Comparison of ENCODE assay signal across 8 cellular contexts in the genomic region with DNA sequence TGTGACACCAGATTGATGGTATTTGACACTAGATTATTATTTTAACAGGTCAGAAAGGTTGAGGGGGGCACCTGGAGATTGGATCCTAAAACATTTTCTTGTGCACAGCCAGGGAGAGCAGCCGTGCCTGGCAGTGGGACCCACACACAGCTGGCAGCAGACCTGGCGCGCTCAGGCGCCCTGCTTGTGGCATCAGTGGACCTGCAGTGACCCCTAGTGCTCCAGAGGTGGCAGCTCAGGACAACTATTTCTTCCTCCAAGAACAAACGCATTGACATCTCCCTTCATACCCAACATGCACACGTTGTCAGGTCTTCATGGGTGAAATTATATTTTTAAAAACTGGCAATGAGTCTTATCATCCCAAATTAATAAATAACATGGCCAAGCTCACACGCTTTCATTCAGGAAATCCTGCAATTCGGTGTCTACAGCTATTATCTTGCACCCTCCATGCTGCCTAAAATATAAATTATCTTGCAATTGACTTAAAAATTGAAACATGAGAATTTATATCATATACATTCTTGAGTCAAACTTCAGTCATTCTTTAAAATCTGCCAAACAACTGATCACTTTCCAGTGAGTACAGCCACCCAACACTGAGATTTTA. TPM values are rescaled to one million over a fixed set of nuclear protein-coding genes. Genes with fewer than 3 reads are reported as not detected.
A peak's percentile ranks its signal among the peaks of the same experiment; 100 is the strongest.
DNase-seq lines count a peak whose midpoint lies in the region; ATAC-seq and TF ChIP-seq lines count a peak whose summit lies in the region.

No MANE protein-coding gene starts in this region.

- TF ChIP-seq POLR2A in stomach (IDR thresholded peaks at IDR 0.05): no peak

- peaks cover 0 to 5% (median 0%) of the 10 kb centered on the region in 4 donors for H3K4me1 ChIP-seq in stomach

- TF ChIP-seq EP300 in stomach (IDR thresholded peaks at IDR 0.05): no peak

- intact Hi-C loops in stomach (cut with DNase I; ENCODE audit: low total_unique reads): loop anchor here (5.0 kb wide), 2 partner anchors 939 to 1129 kb away; no protein-coding TSS in a partner anchor

- no peaks in the 10 kb centered on the region for H3K36me3 ChIP-seq in stomach

- H3K27me3 ChIP-seq in stomach: peaks cover 0 to 30% (median 0%) of the 10 kb centered on the region in 3 donors

- WGBS in stomach, 5 donors: 5 to 7% (median 5%) methylated on average over 8 of the region's 8 CpGs

- peak in 5 of 7 experiments; percentile 46 to 78 (median 58) for TF ChIP-seq CTCF in stomach (IDR thresholded peaks at IDR 0.05)

- H3K27me3 Mint-ChIP-seq in activated naive CD8-positive, alpha-beta T cell treated with anti-CD3 and anti-CD28 coated beads for 36 hours: peaks cover 8% of the 10 kb centered on the region
- H3K27me3 Mint-ChIP-seq in immature natural killer cell (ENCODE audit: low read depth in 3 of 3): peaks cover 4 to 11% (median 8%) of the 10 kb centered on the region in 3 donors

- no peaks in the 10 kb centered on the region for H3K9me3 ChIP-seq in stomach

- no peaks in the 10 kb centered on the region for H3K4me1 Mint-ChIP-seq in activated naive CD8-positive, alpha-beta T cell treated with anti-CD3 and anti-CD28 coated beads for 36 hours
- H3K4me1 Mint-ChIP-seq in immature natural killer cell: no peaks in the 10 kb centered on the region

- H3K27ac ChIP-seq in stomach: no peak overlapping the region

- no peaks in the 10 kb centered on the region for H3K36me3 Mint-ChIP-seq in activated naive CD8-positive, alpha-beta T cell treated with anti-CD3 and anti-CD28 coated beads for 36 hours
- no peaks in the 10 kb centered on the region for H3K36me3 Mint-ChIP-seq in immature natural killer cell

- H3K4me3 Mint-ChIP-seq in activated naive CD8-positive, alpha-beta T cell treated with anti-CD3 and anti-CD28 coated beads for 36 hours: no peak overlapping the region
- H3K4me3 Mint-ChIP-seq in immature natural killer cell: no peak overlapping the region

- no peak overlapping the region for H3K4me3 ChIP-seq in stomach

- H3K9me3 Mint-ChIP-seq in activated naive CD8-positive, alpha-beta T cell treated with anti-CD3 and anti-CD28 coated beads for 36 hours: no peaks in the 10 kb centered on the region
- H3K9me3 Mint-ChIP-seq in immature natural killer cell: peaks cover 0 to 2% (median 0%) of the 10 kb centered on the region in 6 donors

- no peak overlapping the region for H3K27ac Mint-ChIP-seq in activated naive CD8-positive, alpha-beta T cell treated with anti-CD3 and anti-CD28 coated beads for 36 hours
- no peak overlapping the region for H3K27ac Mint-ChIP-seq in immature natural killer cell

- ATAC-seq in HG02623 (IDR thresholded peaks at IDR 0.05; ENCODE audit: unreplicated experiment): peak; percentile 61

- peak; percentile 29 for DNase-seq in stimulated activated CD4-positive, alpha-beta T cell treated with anti-CD3 and anti-CD28 coated beads, Interleukin-1b, Interleukin-23, amount 100 ng/mL, for 48 hours
- DNase-seq in stimulated activated CD4-positive, alpha-beta T cell treated with anti-CD3 and anti-CD28 coated beads, Interleukin-4, amount 100 ng/mL, for 4 hours: no peak
- peak; percentile 57 for DNase-seq in NCI-H2029 (lab: John Stamatoyannopoulos, UW)
- DNase-seq in activated naive CD8-positive, alpha-beta T cell treated with anti-CD3 and anti-CD28 coated beads for 36 hours: peak; percentile 22
- DNase-seq in immature natural killer cell: peak; percentile 16 to 36 (median 34)
- peak; percentile 63 for DNase-seq in stomach
- no peak for DNase-seq in activated effector memory CD4-positive, alpha-beta T cell treated with Interleukin-2 at 50 U/mL for 16 hours

RNA-seq across cellular contexts. Expression of a gene that starts 7.7 kb away (rescaled TPM):
- not detected for total RNA-seq in activated naive CD8-positive, alpha-beta T cell treated with anti-CD3 and anti-CD28 coated beads for 36 hours
- under 1 TPM in 1 of 3 donors, not detected in 2; 0.06 TPM for polyA plus RNA-seq in immature natural killer cell
- under 1 TPM in 2 of 5 donors, not detected in 3; 0.29 to 0.92 TPM for total RNA-seq in stomach
- polyA plus RNA-seq in stomach: not detected

Comparison
In these comparisons a context has a peak if more than half of its experiments do, and no peak if none do; other contexts are left out.
1. DNase-seq: peak in stimulated activated CD4-positive, alpha-beta T cell treated with anti-CD3 and anti-CD28 coated beads, Interleukin-1b, Interleukin-23, amount 100 ng/mL, for 48 hours (single experiment), NCI-H2029 (single experiment), activated naive CD8-positive, alpha-beta T cell treated with anti-CD3 and anti-CD28 coated beads for 36 hours (single experiment), immature natural killer cell (3 of 3) and stomach (single experiment); none in stimulated activated CD4-positive, alpha-beta T cell treated with anti-CD3 and anti-CD28 coated beads, Interleukin-4, amount 100 ng/mL, for 4 hours (0 of 2) and activated effector memory CD4-positive, alpha-beta T cell treated with Interleukin-2 at 50 U/mL for 16 hours (single experiment).